ENCODE assay signal across 35 cellular contexts in genomic region chr4:181951265-181951664, GRCh38.
"Had no signal": no experiment of that assay in that cellular context is flagged by ENCODE, and none has a peak within 500 bp of the region (broad histone marks: within the 10 kb centered on the region; RNA-seq: fewer than 3 reads in every experiment).

No MANE protein-coding gene starts in this region.

- H2AFZ ChIP-seq: hepatocyte, neural progenitor cell, parathyroid adenoma had no signal

- H3K4me3 ChIP-seq: cardiac muscle cell, colonic mucosa, dorsolateral prefrontal cortex, gastrocnemius medialis, hepatocyte, neural progenitor cell, psoas muscle, sigmoid colon, thyroid gland, upper lobe of left lung had no signal

- DNase-seq: activated CD4-positive, alpha-beta T cell treated with anti-CD3 and anti-CD28 coated beads for 4 hours; activated CD4-positive, alpha-beta T cell treated with anti-CD3 and anti-CD28 coated beads, Interleukin-2, amount 50 U/mL, for 4 hours; activated naive CD4-positive, alpha-beta T cell; activated T-cell treated with anti-CD3 and anti-CD28 coated beads for 4 hours; activated T-cell treated with anti-CD3 and anti-CD28 coated beads, Interleukin-2, amount 50 U/mL, for 72 hours; cerebellar nuclear complex; colonic mucosa; dorsolateral prefrontal cortex; effector memory CD4-positive, alpha-beta T cell; erythroblast; gastrocnemius medialis; glutamatergic neuron; kidney; left colon; mammary epithelial cell; midbrain; naive thymus-derived CD4-positive, alpha-beta T cell; occipital lobe; psoas muscle; sigmoid colon; small intestine; stimulated activated CD4-positive, alpha-beta T cell treated with anti-CD3 and anti-CD28 coated beads, Interleukin-1b, Interleukin-23, amount 100 ng/mL, for 48 hours; stimulated activated CD4-positive, alpha-beta T cell treated with anti-CD3 and anti-CD28 coated beads, Interleukin-4, amount 100 ng/mL, for 4 hours; stimulated activated CD8-positive, alpha-beta memory T cell treated with anti-CD3 and anti-CD28 coated beads, Interleukin-4, amount 100 ng/mL, for 48 hours; stimulated activated naive CD8-positive, alpha-beta T cell treated with anti-CD3 and anti-CD28 coated beads, Interleukin-15, amount 100 ng/mL, for 72 hours; substantia nigra; thyroid gland; upper lobe of left lung had no signal

- H3K27ac Mint-ChIP-seq: activated naive CD4-positive, alpha-beta T cell treated with anti-CD3 and anti-CD28 coated beads, Interleukin-2, amount 50 U/mL, for 72 hours; activated T-cell treated with anti-CD3 and anti-CD28 coated beads, Interleukin-2, amount 50 U/mL, for 72 hours; naive thymus-derived CD4-positive, alpha-beta T cell; neural progenitor cell; stimulated activated memory B cell treated with anti-CD40 and anti-IgM and Interleukin-4, amounts not matched to agents 10 μg/mL and 1 μg/mL and 100 μg/mL, for 72 hours; stimulated activated naive CD8-positive, alpha-beta T cell treated with anti-CD3 and anti-CD28 coated beads, Interleukin-15, amount 100 ng/mL, for 72 hours had no signal

- H3K27ac ChIP-seq: cardiac muscle cell, colonic mucosa, dorsolateral prefrontal cortex, gastrocnemius medialis, hepatocyte, neural progenitor cell, parathyroid adenoma, psoas muscle, sigmoid colon, thyroid gland, upper lobe of left lung, VCaP had no signal

- H3K27me3 Mint-ChIP-seq: naive thymus-derived CD4-positive, alpha-beta T cell; stimulated activated memory B cell treated with anti-CD40 and anti-IgM and Interleukin-4, amounts not matched to agents 10 μg/mL and 1 μg/mL and 100 μg/mL, for 72 hours; stimulated activated naive CD8-positive, alpha-beta T cell treated with anti-CD3 and anti-CD28 coated beads, Interleukin-15, amount 100 ng/mL, for 72 hours had no signal

- H3K4me1 ChIP-seq: colonic mucosa, gastrocnemius medialis, parathyroid adenoma, psoas muscle, upper lobe of left lung had no signal

- H3K4me2 ChIP-seq: hepatocyte, neural progenitor cell had no signal

- H3K27me3 ChIP-seq: colonic mucosa, gastrocnemius medialis, hepatocyte, neural progenitor cell, sigmoid colon, thyroid gland, upper lobe of left lung had no signal

- H3K4me3 Mint-ChIP-seq: activated T-cell treated with anti-CD3 and anti-CD28 coated beads, Interleukin-2, amount 50 U/mL, for 72 hours; naive thymus-derived CD4-positive, alpha-beta T cell; neural progenitor cell; stimulated activated memory B cell treated with anti-CD40 and anti-IgM and Interleukin-4, amounts not matched to agents 10 μg/mL and 1 μg/mL and 100 μg/mL, for 72 hours; stimulated activated naive CD8-positive, alpha-beta T cell treated with anti-CD3 and anti-CD28 coated beads, Interleukin-15, amount 100 ng/mL, for 72 hours had no signal

- H3K9me3 ChIP-seq: colonic mucosa, gastrocnemius medialis, psoas muscle, sigmoid colon, thyroid gland, upper lobe of left lung had no signal

- H3K9me3 Mint-ChIP-seq: activated naive CD4-positive, alpha-beta T cell treated with anti-CD3 and anti-CD28 coated beads, Interleukin-2, amount 50 U/mL, for 72 hours; stimulated activated memory B cell treated with anti-CD40 and anti-IgM and Interleukin-4, amounts not matched to agents 10 μg/mL and 1 μg/mL and 100 μg/mL, for 72 hours; stimulated activated naive CD8-positive, alpha-beta T cell treated with anti-CD3 and anti-CD28 coated beads, Interleukin-15, amount 100 ng/mL, for 72 hours had no signal

- H3K36me3 Mint-ChIP-seq: activated naive CD4-positive, alpha-beta T cell treated with anti-CD3 and anti-CD28 coated beads, Interleukin-2, amount 50 U/mL, for 72 hours; naive thymus-derived CD4-positive, alpha-beta T cell; neural progenitor cell; stimulated activated memory B cell treated with anti-CD40 and anti-IgM and Interleukin-4, amounts not matched to agents 10 μg/mL and 1 μg/mL and 100 μg/mL, for 72 hours had no signal

- H3K9ac ChIP-seq: neural progenitor cell, parathyroid adenoma had no signal

- H3K4me1 Mint-ChIP-seq: naive thymus-derived CD4-positive, alpha-beta T cell; stimulated activated memory B cell treated with anti-CD40 and anti-IgM and Interleukin-4, amounts not matched to agents 10 μg/mL and 1 μg/mL and 100 μg/mL, for 72 hours; stimulated activated naive CD8-positive, alpha-beta T cell treated with anti-CD3 and anti-CD28 coated beads, Interleukin-15, amount 100 ng/mL, for 72 hours had no signal

- H3K36me3 ChIP-seq: cardiac muscle cell, colonic mucosa, gastrocnemius medialis, neural progenitor cell, sigmoid colon, thyroid gland, upper lobe of left lung had no signal

- H3K79me2 ChIP-seq: hepatocyte, parathyroid adenoma had no signal
